Comparison of ENCODE assay signal across 27 cellular contexts in the genomic region with DNA sequence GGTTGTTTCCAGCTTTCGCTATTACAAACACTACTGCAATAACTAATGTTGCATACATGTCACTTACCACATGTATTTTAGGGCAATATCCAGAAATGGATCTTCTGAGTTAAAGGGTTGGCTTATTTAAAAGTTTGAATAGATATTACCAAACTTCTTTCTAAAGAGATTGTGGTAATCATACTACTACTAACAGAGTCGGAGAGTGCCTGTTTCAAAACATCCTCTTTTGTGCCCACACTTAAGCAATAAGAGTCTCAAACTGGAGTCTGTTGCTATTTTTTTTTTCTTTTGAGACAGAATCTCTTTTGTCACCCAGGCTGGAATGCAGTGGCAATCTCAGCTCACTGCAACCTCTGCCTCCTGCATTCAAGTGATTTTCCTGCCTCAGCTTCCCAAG. TPM values are rescaled to one million over a fixed set of nuclear protein-coding genes. Genes with fewer than 3 reads are reported as not detected.
"Had no signal": no experiment of that assay in that cellular context is flagged by ENCODE, and none has a peak within 500 bp of the region (broad histone marks: within the 10 kb centered on the region; RNA-seq: fewer than 3 reads in every experiment).

No MANE protein-coding gene starts in this region.

- H3K27me3 ChIP-seq: right atrium auricular region had no signal

- H3K27ac Mint-ChIP-seq: activated CD4-positive, alpha-beta memory T cell treated with anti-CD3 and anti-CD28 coated beads, Interleukin-2, amount 10 ng/mL, durations not matched to agents 7 days and 5 days; activated CD4-positive, alpha-beta T cell treated with anti-CD3 and anti-CD28 coated beads for 36 hours; activated naive CD8-positive, alpha-beta T cell treated with anti-CD3 and anti-CD28 coated beads for 36 hours; activated T-cell treated with anti-CD3 and anti-CD28 coated beads, Interleukin-2, amount 50 U/mL, for 24 hours; brain; memory B cell; natural killer cell; progenitor cell of endocrine pancreas had no signal

- H3K4me1 Mint-ChIP-seq: activated naive CD8-positive, alpha-beta T cell treated with anti-CD3 and anti-CD28 coated beads for 36 hours; brain; memory B cell had no signal

- DNase-seq: activated CD4-positive, alpha-beta memory T cell treated with anti-CD3 and anti-CD28 coated beads, Interleukin-2, amount 10 ng/mL, durations not matched to agents 7 days and 5 days; activated CD4-positive, alpha-beta T cell treated with anti-CD3 and anti-CD28 coated beads for 36 hours; activated gamma-delta T cell treated with Interleukin-2 at 50 U/mL for 16 hours; activated naive CD8-positive, alpha-beta T cell treated with anti-CD3 and anti-CD28 coated beads for 36 hours; activated T-cell treated with anti-CD3 and anti-CD28 coated beads, Interleukin-2, amount 50 U/mL, for 24 hours; central memory CD4-positive, alpha-beta T cell; esophagus squamous epithelium; hypothalamus; kidney; left lung; natural killer cell; occipital lobe; stimulated activated CD4-positive, alpha-beta T cell treated with anti-CD3 and anti-CD28 coated beads, Interleukin-4, amount 100 ng/mL, for 24 hours; stimulated activated naive CD4-positive, alpha-beta T cell treated with Interleukin-2 at 50 U/mL for 16 hours; substantia nigra; T1000; trophoblast cell had no signal

- H3K36me3 ChIP-seq: esophagus squamous epithelium, left lung, right atrium auricular region had no signal

- H3K36me3 Mint-ChIP-seq: activated naive CD8-positive, alpha-beta T cell treated with anti-CD3 and anti-CD28 coated beads for 36 hours; brain; natural killer cell had no signal

- H3K4me3 ChIP-seq: coronary artery, esophagus squamous epithelium, left lung, right atrium auricular region had no signal

- ATAC-seq: left lung had no signal

- H3K27ac ChIP-seq: coronary artery, esophagus squamous epithelium, right atrium auricular region, VCaP had no signal

- H3K9me3 Mint-ChIP-seq: activated naive CD8-positive, alpha-beta T cell treated with anti-CD3 and anti-CD28 coated beads for 36 hours; natural killer cell had no signal

- H3K4me1 ChIP-seq: right atrium auricular region had no signal

- H3K4me3 Mint-ChIP-seq: activated CD4-positive, alpha-beta memory T cell treated with anti-CD3 and anti-CD28 coated beads, Interleukin-2, amount 10 ng/mL, durations not matched to agents 7 days and 5 days; activated CD4-positive, alpha-beta T cell treated with anti-CD3 and anti-CD28 coated beads for 36 hours; activated naive CD8-positive, alpha-beta T cell treated with anti-CD3 and anti-CD28 coated beads for 36 hours; activated T-cell treated with anti-CD3 and anti-CD28 coated beads, Interleukin-2, amount 50 U/mL, for 24 hours; brain; memory B cell; natural killer cell had no signal

- H3K9me3 ChIP-seq: esophagus squamous epithelium, left lung, right atrium auricular region had no signal

RNA-seq across cellular contexts. Expression of a gene that starts 35.8 kb away (rescaled TPM):
- total RNA-seq: activated CD4-positive, alpha-beta memory T cell treated with anti-CD3 and anti-CD28 coated beads, Interleukin-2, amount 10 ng/mL, durations not matched to agents 7 days and 5 days; activated CD4-positive, alpha-beta T cell treated with anti-CD3 and anti-CD28 coated beads for 36 hours; activated naive CD8-positive, alpha-beta T cell treated with anti-CD3 and anti-CD28 coated beads for 36 hours; endothelial cell of umbilical vein; fibroblast of villous mesenchyme; mucosa of gallbladder; natural killer cell; occipital lobe; progenitor cell of endocrine pancreas; skeletal muscle tissue had no signal
